8 cellular contexts compared by ENCODE assay signal in genomic region chr7:88789480-88790064, GRCh38. TPM values are rescaled to one million over a fixed set of nuclear protein-coding genes. Genes with fewer than 3 reads are reported as not detected.
DNase-seq lines count a peak whose midpoint lies in the region; ATAC-seq and TF ChIP-seq lines count a peak whose summit lies in the region.

No MANE protein-coding gene starts in this region.

- POLR2A ChIA-PET in activated CD8-positive, alpha-beta T cell treated with anti-CD3 and anti-CD28 coated beads for 36 hours (lab: Charles Lee): no interaction called here
- POLR2A ChIA-PET in activated CD8-positive, alpha-beta T cell treated with anti-CD3 and anti-CD28 coated beads, Interleukin-2, amount 10 ng/mL, durations not matched to agents 7 days and 5 days (lab: Charles Lee): no interaction called here

- no peak overlapping the region for H3K4me3 Mint-ChIP-seq in activated CD8-positive, alpha-beta T cell treated with anti-CD3 and anti-CD28 coated beads for 36 hours
- H3K4me3 Mint-ChIP-seq in activated CD8-positive, alpha-beta T cell treated with anti-CD3 and anti-CD28 coated beads, Interleukin-2, amount 10 ng/mL, durations not matched to agents 7 days and 5 days: no peak overlapping the region
- H3K4me3 Mint-ChIP-seq in progenitor cell of endocrine pancreas (ENCODE audit: low read depth): no peak overlapping the region

- intact Hi-C loops in activated CD8-positive, alpha-beta T cell treated with anti-CD3 and anti-CD28 coated beads for 36 hours (cut with micrococcal nuclease): loop anchor here (10.0 kb wide), 1 partner anchor 1315 kb away; no protein-coding TSS in a partner anchor
- intact Hi-C loops in cardiac septum (cut with DNase I): no loop called here

- no peaks in the 10 kb centered on the region for H3K27me3 Mint-ChIP-seq in activated CD8-positive, alpha-beta T cell treated with anti-CD3 and anti-CD28 coated beads for 36 hours
- H3K27me3 Mint-ChIP-seq in activated CD8-positive, alpha-beta T cell treated with anti-CD3 and anti-CD28 coated beads, Interleukin-2, amount 10 ng/mL, durations not matched to agents 7 days and 5 days (ENCODE audit: low read depth): no peaks in the 10 kb centered on the region
- H3K27me3 Mint-ChIP-seq in progenitor cell of endocrine pancreas: no peaks in the 10 kb centered on the region

- no peaks in the 10 kb centered on the region for H3K36me3 Mint-ChIP-seq in activated CD8-positive, alpha-beta T cell treated with anti-CD3 and anti-CD28 coated beads for 36 hours (ENCODE audit: low read depth)
- H3K36me3 Mint-ChIP-seq in activated CD8-positive, alpha-beta T cell treated with anti-CD3 and anti-CD28 coated beads, Interleukin-2, amount 10 ng/mL, durations not matched to agents 7 days and 5 days (ENCODE audit: low read depth): no peaks in the 10 kb centered on the region
- H3K36me3 Mint-ChIP-seq in progenitor cell of endocrine pancreas (ENCODE audit: insufficient read depth): no peaks in the 10 kb centered on the region

- no peak for DNase-seq in activated CD8-positive, alpha-beta T cell treated with anti-CD3 and anti-CD28 coated beads for 36 hours
- no peak for DNase-seq in activated CD8-positive, alpha-beta T cell treated with anti-CD3 and anti-CD28 coated beads, Interleukin-2, amount 10 ng/mL, durations not matched to agents 7 days and 5 days
- peak; percentile 76 for DNase-seq in NAMALWA (ENCODE audit: low spot score)
- DNase-seq in cerebellum (ENCODE audit: low spot score): peak; percentile 9
- DNase-seq in progenitor cell of endocrine pancreas (ENCODE audit: low spot score, unreplicated experiment): no peak
- DNase-seq in activated effector memory CD4-positive, alpha-beta T cell treated with Interleukin-2 at 50 U/mL for 16 hours: no peak
- DNase-seq in cardiac septum (ENCODE audit: low spot score): no peak

- H3K4me1 Mint-ChIP-seq in activated CD8-positive, alpha-beta T cell treated with anti-CD3 and anti-CD28 coated beads for 36 hours (ENCODE audit: low read depth): no peaks in the 10 kb centered on the region
- H3K4me1 Mint-ChIP-seq in activated CD8-positive, alpha-beta T cell treated with anti-CD3 and anti-CD28 coated beads, Interleukin-2, amount 10 ng/mL, durations not matched to agents 7 days and 5 days (ENCODE audit: low read depth): no peaks in the 10 kb centered on the region
- H3K4me1 Mint-ChIP-seq in progenitor cell of endocrine pancreas (ENCODE audit: low read depth): peaks cover 4% of the 10 kb centered on the region

- peak; percentile 78 for TF ChIP-seq CTCF in activated CD8-positive, alpha-beta T cell treated with anti-CD3 and anti-CD28 coated beads for 36 hours (IDR thresholded peaks at IDR 0.05)
- TF ChIP-seq CTCF in progenitor cell of endocrine pancreas (IDR thresholded peaks at IDR 0.05; ENCODE audit: unreplicated experiment): peak; percentile 71

- no peak for ATAC-seq in activated CD8-positive, alpha-beta T cell treated with anti-CD3 and anti-CD28 coated beads for 36 hours
- ATAC-seq in activated CD8-positive, alpha-beta T cell treated with anti-CD3 and anti-CD28 coated beads, Interleukin-2, amount 10 ng/mL, durations not matched to agents 7 days and 5 days: no peak
- ATAC-seq in GM18517 (IDR thresholded peaks at IDR 0.05; ENCODE audit: unreplicated experiment): no peak

- no peaks in the 10 kb centered on the region for H3K9me3 Mint-ChIP-seq in activated CD8-positive, alpha-beta T cell treated with anti-CD3 and anti-CD28 coated beads for 36 hours
- H3K9me3 Mint-ChIP-seq in activated CD8-positive, alpha-beta T cell treated with anti-CD3 and anti-CD28 coated beads, Interleukin-2, amount 10 ng/mL, durations not matched to agents 7 days and 5 days (ENCODE audit: insufficient read depth): no peaks in the 10 kb centered on the region
- no peaks in the 10 kb centered on the region for H3K9me3 Mint-ChIP-seq in progenitor cell of endocrine pancreas (ENCODE audit: low read depth)

- CTCF ChIA-PET in activated CD8-positive, alpha-beta T cell treated with anti-CD3 and anti-CD28 coated beads for 36 hours (lab: Charles Lee): interaction anchor here (1.1 kb wide), 1 partner anchor 9 kb away, joined by 3 read pairs; no protein-coding TSS in a partner anchor
- CTCF ChIA-PET in activated CD8-positive, alpha-beta T cell treated with anti-CD3 and anti-CD28 coated beads, Interleukin-2, amount 10 ng/mL, durations not matched to agents 7 days and 5 days (lab: Charles Lee): no interaction called here

- no peak overlapping the region for H3K27ac Mint-ChIP-seq in activated CD8-positive, alpha-beta T cell treated with anti-CD3 and anti-CD28 coated beads for 36 hours
- H3K27ac Mint-ChIP-seq in activated CD8-positive, alpha-beta T cell treated with anti-CD3 and anti-CD28 coated beads, Interleukin-2, amount 10 ng/mL, durations not matched to agents 7 days and 5 days: no peak overlapping the region
- H3K27ac Mint-ChIP-seq in progenitor cell of endocrine pancreas: no peak overlapping the region

RNA-seq across cellular contexts. Expression of gene TEX47, which starts 6.0 kb away (rescaled TPM):
- not detected for total RNA-seq in activated CD8-positive, alpha-beta T cell treated with anti-CD3 and anti-CD28 coated beads for 36 hours
- total RNA-seq in activated CD8-positive, alpha-beta T cell treated with anti-CD3 and anti-CD28 coated beads, Interleukin-2, amount 10 ng/mL, durations not matched to agents 7 days and 5 days: not detected
- not detected for total RNA-seq in cerebellum
- total RNA-seq in progenitor cell of endocrine pancreas: not detected in 2 replicates
- total RNA-seq in cardiac septum: 0.24 TPM

RNA-seq across cellular contexts. Expression of gene ZNF804B, which starts 30.1 kb away (rescaled TPM):
- not detected for total RNA-seq in activated CD8-positive, alpha-beta T cell treated with anti-CD3 and anti-CD28 coated beads for 36 hours
- not detected for total RNA-seq in activated CD8-positive, alpha-beta T cell treated with anti-CD3 and anti-CD28 coated beads, Interleukin-2, amount 10 ng/mL, durations not matched to agents 7 days and 5 days
- total RNA-seq in cerebellum (3.7 TPM), progenitor cell of endocrine pancreas (not detected in 2 replicates), cardiac septum (0.05 TPM)

Comparison
In these comparisons a context has a peak if more than half of its experiments do, and no peak if none do; other contexts are left out.
1. DNase-seq: peak in NAMALWA (single experiment) and cerebellum (single experiment); none in activated CD8-positive, alpha-beta T cell treated with anti-CD3 and anti-CD28 coated beads for 36 hours (single experiment), activated CD8-positive, alpha-beta T cell treated with anti-CD3 and anti-CD28 coated beads, Interleukin-2, amount 10 ng/mL, durations not matched to agents 7 days and 5 days (single experiment), progenitor cell of endocrine pancreas (single experiment), activated effector memory CD4-positive, alpha-beta T cell treated with Interleukin-2 at 50 U/mL for 16 hours (single experiment) and cardiac septum (single experiment).